ENCODE assay signal across 1 cellular context in the genomic region with DNA sequence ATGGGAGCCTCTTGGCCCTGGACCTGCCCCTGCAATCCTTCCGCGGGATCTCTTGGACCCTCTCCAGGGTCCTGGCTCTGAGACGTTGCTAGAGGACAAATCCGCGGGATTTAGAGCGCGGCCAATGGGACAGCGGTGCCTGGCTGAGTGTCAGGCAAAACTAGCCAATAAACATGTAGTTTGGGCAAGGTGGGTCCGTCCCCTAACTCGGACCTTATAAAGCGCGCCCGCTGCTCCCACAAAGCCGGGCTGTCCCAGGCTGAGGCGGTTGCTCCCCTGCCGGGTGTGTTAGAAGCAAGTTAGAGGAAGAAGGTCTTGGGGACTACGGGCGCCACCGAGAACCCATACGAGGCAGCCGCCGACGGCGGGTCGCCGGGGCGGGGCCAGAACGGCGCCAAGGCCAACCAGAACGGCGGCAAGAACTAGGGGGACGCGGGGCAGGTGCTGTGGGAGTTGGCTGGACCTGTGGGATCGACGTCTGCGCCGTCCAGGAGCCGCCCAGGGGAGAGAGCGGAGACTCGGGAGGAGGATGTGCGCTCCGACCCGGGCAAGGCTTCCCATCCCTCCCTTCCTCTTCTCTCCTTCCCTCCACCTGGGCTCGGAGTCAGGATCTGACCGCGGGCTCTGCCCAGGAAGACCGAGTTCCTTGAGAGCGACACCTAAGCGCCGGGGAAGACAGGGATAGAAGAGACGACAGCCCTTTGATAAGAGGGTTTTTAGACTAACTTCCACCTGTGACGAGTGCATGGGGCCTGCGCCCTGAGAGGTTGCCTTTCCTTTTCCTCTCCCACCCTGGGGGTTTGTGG.
TF ChIP-seq lines count a peak whose summit lies in the region.

No MANE protein-coding gene starts in this region.

TF ChIP-seq in GM12878, 131 proteins besides CTCF, POLR2A, EP300 and RAD21 (continued from another document):
- TF ChIP-seq, protein P1, sequence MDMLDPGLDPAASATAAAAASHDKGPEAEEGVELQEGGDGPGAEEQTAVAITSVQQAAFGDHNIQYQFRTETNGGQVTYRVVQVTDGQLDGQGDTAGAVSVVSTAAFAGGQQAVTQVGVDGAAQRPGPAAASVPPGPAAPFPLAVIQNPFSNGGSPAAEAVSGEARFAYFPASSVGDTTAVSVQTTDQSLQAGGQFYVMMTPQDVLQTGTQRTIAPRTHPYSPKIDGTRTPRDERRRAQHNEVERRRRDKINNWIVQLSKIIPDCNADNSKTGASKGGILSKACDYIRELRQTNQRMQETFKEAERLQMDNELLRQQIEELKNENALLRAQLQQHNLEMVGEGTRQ (IDR thresholded peaks at IDR 0.05; ENCODE audit: borderline replicate concordance, low read depth, low read length): no peak
- TF ChIP-seq ZNF217 (IDR thresholded peaks at IDR 0.05) (no peak), POLR2AphosphoS2 (IDR thresholded peaks at IDR 0.05; ENCODE audit: low read depth, low read length) (peak; percentile 72; the same call in 1 of the 2 replicates), STAT3 (IDR thresholded peaks at IDR 0.05; ENCODE audit: low read depth, low read length) (no peak), GABPA (IDR thresholded peaks at IDR 0.05; ENCODE audit: low read depth) (no peak), RBBP5 (conservative IDR thresholded peaks at IDR 0.05) (no peak), TCF3 (IDR thresholded peaks at IDR 0.05; ENCODE audit: borderline replicate concordance, insufficient read depth, low read depth, low read length) (peak; percentile 65; the same call in 1 of the 2 replicates), ATF7 (IDR thresholded peaks at IDR 0.05; ENCODE audit: low read depth) (no peak), MTA2 (IDR thresholded peaks at IDR 0.05; ENCODE audit: low read depth) (no peak), POU2F2 (IDR thresholded peaks at IDR 0.05; ENCODE audit: borderline replicate concordance, low read depth, low read length) (peak; percentile 85), KDM1A (IDR thresholded peaks at IDR 0.05; ENCODE audit: borderline replicate concordance) (no peak), DPF2 (IDR thresholded peaks at IDR 0.05) (peak; percentile 88), IKZF2 (IDR thresholded peaks at IDR 0.05) (peak in 1 of 2 experiments; percentile 9; a peak in 2 of 4 replicates), SMAD1 (IDR thresholded peaks at IDR 0.05; ENCODE audit: low read depth, partially characterized antibody) (peak; percentile 33), TAF1 (IDR thresholded peaks at IDR 0.05; ENCODE audit: borderline replicate concordance, low read depth, low read length) (peak; percentile 77), MXI1 (IDR thresholded peaks at IDR 0.05; ENCODE audit: low read depth, low read length) (no peak; the same call in 1 of the 2 replicates), MYB (IDR thresholded peaks at IDR 0.05; ENCODE audit: borderline replicate concordance, low read depth, low read length) (no peak), CBFB (IDR thresholded peaks at IDR 0.05; ENCODE audit: low read depth) (0 out of 2 replicates have a peak, but pooled peaks have one; percentile 62), HDAC2 (IDR thresholded peaks at IDR 0.05) (no peak), TCF7 (IDR thresholded peaks at IDR 0.05; ENCODE audit: borderline replicate concordance) (no peak), KLF5 (IDR thresholded peaks at IDR 0.05; ENCODE audit: partially characterized antibody) (no peak), NRF1 (conservative IDR thresholded peaks at IDR 0.05; ENCODE audit: low read depth, low read length) (no peak), RUNX3 (IDR thresholded peaks at IDR 0.05; ENCODE audit: low read length) (0 out of 2 replicates have a peak, but pooled peaks have one; percentile 3), NFXL1 (IDR thresholded peaks at IDR 0.05; ENCODE audit: borderline replicate concordance) (no peak), BACH1 (IDR thresholded peaks at IDR 0.05; ENCODE audit: borderline replicate concordance) (peak; percentile 66), PAX8 (IDR thresholded peaks at IDR 0.05) (no peak), IKZF1 (conservative IDR thresholded peaks at IDR 0.05) (peak; percentile 74; the same call in 1 of the 2 replicates), SP1 (IDR thresholded peaks at IDR 0.05; ENCODE audit: low read depth, low read length) (peak; percentile 96)
- TF ChIP-seq, protein P2, sequence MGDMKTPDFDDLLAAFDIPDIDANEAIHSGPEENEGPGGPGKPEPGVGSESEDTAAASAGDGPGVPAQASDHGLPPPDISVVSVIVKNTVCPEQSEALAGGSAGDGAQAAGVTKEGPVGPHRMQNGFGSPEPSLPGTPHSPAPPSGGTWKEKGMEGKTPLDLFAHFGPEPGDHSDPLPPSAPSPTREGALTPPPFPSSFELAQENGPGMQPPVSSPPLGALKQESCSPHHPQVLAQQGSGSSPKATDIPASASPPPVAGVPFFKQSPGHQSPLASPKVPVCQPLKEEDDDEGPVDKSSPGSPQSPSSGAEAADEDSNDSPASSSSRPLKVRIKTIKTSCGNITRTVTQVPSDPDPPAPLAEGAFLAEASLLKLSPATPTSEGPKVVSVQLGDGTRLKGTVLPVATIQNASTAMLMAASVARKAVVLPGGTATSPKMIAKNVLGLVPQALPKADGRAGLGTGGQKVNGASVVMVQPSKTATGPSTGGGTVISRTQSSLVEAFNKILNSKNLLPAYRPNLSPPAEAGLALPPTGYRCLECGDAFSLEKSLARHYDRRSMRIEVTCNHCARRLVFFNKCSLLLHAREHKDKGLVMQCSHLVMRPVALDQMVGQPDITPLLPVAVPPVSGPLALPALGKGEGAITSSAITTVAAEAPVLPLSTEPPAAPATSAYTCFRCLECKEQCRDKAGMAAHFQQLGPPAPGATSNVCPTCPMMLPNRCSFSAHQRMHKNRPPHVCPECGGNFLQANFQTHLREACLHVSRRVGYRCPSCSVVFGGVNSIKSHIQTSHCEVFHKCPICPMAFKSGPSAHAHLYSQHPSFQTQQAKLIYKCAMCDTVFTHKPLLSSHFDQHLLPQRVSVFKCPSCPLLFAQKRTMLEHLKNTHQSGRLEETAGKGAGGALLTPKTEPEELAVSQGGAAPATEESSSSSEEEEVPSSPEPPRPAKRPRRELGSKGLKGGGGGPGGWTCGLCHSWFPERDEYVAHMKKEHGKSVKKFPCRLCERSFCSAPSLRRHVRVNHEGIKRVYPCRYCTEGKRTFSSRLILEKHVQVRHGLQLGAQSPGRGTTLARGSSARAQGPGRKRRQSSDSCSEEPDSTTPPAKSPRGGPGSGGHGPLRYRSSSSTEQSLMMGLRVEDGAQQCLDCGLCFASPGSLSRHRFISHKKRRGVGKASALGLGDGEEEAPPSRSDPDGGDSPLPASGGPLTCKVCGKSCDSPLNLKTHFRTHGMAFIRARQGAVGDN (IDR thresholded peaks at IDR 0.05): 0 out of 2 replicates have a peak, but pooled peaks have one; percentile 23
- TF ChIP-seq, protein P3, sequence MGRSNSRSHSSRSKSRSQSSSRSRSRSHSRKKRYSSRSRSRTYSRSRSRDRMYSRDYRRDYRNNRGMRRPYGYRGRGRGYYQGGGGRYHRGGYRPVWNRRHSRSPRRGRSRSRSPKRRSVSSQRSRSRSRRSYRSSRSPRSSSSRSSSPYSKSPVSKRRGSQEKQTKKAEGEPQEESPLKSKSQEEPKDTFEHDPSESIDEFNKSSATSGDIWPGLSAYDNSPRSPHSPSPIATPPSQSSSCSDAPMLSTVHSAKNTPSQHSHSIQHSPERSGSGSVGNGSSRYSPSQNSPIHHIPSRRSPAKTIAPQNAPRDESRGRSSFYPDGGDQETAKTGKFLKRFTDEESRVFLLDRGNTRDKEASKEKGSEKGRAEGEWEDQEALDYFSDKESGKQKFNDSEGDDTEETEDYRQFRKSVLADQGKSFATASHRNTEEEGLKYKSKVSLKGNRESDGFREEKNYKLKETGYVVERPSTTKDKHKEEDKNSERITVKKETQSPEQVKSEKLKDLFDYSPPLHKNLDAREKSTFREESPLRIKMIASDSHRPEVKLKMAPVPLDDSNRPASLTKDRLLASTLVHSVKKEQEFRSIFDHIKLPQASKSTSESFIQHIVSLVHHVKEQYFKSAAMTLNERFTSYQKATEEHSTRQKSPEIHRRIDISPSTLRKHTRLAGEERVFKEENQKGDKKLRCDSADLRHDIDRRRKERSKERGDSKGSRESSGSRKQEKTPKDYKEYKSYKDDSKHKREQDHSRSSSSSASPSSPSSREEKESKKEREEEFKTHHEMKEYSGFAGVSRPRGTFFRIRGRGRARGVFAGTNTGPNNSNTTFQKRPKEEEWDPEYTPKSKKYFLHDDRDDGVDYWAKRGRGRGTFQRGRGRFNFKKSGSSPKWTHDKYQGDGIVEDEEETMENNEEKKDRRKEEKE (IDR thresholded peaks at IDR 0.05): no peak
- TF ChIP-seq, protein P4, sequence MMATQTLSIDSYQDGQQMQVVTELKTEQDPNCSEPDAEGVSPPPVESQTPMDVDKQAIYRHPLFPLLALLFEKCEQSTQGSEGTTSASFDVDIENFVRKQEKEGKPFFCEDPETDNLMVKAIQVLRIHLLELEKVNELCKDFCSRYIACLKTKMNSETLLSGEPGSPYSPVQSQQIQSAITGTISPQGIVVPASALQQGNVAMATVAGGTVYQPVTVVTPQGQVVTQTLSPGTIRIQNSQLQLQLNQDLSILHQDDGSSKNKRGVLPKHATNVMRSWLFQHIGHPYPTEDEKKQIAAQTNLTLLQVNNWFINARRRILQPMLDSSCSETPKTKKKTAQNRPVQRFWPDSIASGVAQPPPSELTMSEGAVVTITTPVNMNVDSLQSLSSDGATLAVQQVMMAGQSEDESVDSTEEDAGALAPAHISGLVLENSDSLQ (IDR thresholded peaks at IDR 0.05): peak; percentile 98
- TF ChIP-seq, protein P5, sequence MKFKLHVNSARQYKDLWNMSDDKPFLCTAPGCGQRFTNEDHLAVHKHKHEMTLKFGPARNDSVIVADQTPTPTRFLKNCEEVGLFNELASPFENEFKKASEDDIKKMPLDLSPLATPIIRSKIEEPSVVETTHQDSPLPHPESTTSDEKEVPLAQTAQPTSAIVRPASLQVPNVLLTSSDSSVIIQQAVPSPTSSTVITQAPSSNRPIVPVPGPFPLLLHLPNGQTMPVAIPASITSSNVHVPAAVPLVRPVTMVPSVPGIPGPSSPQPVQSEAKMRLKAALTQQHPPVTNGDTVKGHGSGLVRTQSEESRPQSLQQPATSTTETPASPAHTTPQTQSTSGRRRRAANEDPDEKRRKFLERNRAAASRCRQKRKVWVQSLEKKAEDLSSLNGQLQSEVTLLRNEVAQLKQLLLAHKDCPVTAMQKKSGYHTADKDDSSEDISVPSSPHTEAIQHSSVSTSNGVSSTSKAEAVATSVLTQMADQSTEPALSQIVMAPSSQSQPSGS (IDR thresholded peaks at IDR 0.05; ENCODE audit: low read length): no peak
- TF ChIP-seq, protein P6, sequence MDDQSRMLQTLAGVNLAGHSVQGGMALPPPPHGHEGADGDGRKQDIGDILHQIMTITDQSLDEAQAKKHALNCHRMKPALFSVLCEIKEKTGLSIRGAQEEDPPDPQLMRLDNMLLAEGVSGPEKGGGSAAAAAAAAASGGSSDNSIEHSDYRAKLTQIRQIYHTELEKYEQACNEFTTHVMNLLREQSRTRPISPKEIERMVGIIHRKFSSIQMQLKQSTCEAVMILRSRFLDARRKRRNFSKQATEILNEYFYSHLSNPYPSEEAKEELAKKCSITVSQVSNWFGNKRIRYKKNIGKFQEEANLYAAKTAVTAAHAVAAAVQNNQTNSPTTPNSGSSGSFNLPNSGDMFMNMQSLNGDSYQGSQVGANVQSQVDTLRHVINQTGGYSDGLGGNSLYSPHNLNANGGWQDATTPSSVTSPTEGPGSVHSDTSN (IDR thresholded peaks at IDR 0.05; ENCODE audit: insufficient replicate concordance, low read depth, low read length): peak; percentile 96
- TF ChIP-seq, protein P7, sequence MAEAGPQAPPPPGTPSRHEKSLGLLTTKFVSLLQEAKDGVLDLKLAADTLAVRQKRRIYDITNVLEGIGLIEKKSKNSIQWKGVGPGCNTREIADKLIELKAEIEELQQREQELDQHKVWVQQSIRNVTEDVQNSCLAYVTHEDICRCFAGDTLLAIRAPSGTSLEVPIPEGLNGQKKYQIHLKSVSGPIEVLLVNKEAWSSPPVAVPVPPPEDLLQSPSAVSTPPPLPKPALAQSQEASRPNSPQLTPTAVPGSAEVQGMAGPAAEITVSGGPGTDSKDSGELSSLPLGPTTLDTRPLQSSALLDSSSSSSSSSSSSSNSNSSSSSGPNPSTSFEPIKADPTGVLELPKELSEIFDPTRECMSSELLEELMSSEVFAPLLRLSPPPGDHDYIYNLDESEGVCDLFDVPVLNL (IDR thresholded peaks at IDR 0.05; ENCODE audit: low read depth, low read length): 0 out of 2 replicates have a peak, but pooled peaks have one; percentile 16
- TF ChIP-seq, protein P8, sequence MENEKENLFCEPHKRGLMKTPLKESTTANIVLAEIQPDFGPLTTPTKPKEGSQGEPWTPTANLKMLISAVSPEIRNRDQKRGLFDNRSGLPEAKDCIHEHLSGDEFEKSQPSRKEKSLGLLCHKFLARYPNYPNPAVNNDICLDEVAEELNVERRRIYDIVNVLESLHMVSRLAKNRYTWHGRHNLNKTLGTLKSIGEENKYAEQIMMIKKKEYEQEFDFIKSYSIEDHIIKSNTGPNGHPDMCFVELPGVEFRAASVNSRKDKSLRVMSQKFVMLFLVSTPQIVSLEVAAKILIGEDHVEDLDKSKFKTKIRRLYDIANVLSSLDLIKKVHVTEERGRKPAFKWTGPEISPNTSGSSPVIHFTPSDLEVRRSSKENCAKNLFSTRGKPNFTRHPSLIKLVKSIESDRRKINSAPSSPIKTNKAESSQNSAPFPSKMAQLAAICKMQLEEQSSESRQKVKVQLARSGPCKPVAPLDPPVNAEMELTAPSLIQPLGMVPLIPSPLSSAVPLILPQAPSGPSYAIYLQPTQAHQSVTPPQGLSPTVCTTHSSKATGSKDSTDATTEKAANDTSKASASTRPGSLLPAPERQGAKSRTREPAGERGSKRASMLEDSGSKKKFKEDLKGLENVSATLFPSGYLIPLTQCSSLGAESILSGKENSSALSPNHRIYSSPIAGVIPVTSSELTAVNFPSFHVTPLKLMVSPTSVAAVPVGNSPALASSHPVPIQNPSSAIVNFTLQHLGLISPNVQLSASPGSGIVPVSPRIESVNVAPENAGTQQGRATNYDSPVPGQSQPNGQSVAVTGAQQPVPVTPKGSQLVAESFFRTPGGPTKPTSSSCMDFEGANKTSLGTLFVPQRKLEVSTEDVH (IDR thresholded peaks at IDR 0.05; ENCODE audit: low read depth, partially characterized antibody): no peak
- TF ChIP-seq, protein P9, sequence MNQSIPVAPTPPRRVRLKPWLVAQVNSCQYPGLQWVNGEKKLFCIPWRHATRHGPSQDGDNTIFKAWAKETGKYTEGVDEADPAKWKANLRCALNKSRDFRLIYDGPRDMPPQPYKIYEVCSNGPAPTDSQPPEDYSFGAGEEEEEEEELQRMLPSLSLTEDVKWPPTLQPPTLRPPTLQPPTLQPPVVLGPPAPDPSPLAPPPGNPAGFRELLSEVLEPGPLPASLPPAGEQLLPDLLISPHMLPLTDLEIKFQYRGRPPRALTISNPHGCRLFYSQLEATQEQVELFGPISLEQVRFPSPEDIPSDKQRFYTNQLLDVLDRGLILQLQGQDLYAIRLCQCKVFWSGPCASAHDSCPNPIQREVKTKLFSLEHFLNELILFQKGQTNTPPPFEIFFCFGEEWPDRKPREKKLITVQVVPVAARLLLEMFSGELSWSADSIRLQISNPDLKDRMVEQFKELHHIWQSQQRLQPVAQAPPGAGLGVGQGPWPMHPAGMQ (IDR thresholded peaks at IDR 0.05; ENCODE audit: borderline replicate concordance): no peak
